In the genomic region with DNA sequence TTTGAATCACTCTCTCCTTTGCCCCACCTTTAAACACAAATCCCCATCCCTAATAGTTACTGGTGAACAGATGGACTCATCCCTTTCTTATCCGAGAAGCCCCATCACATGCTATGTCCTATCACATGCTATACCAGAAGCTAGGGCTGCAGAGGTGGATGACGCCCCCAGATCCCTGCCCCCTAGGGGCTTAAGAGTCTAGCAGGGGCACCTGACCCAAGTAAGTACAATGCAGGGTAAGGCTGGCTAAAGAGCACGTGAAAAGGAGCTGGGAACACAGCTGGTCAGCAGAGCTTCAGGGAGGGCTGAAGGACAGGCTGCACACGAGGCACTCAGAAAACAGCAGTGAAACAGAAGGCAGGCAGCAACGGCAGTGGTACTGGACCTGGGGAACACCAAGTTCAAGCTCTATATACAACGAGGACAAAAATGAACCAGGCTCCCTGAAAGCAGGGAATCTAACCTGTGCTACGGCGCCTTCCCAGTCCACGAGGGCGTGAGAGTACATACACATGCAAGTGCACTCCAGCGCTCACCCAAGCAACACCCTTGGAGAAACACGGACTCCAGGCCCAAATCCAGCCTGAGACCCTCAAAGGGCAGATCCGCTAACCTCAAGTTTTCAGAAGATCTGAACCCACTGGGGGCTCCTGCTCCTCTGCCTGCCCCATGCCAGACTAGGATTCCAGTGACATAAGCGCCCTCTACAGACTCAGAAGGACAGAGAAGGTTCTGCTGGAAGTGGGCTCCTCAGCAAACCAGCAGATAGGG, we compare ENCODE assay signal across 1 cellular context.
TF ChIP-seq lines count a peak whose summit lies in the region.

No MANE protein-coding gene starts in this region.

TF ChIP-seq in Ishikawa, 13 proteins besides CTCF, POLR2A, EP300 and RAD21 (continued from another document):
- TF ChIP-seq, protein P1, sequence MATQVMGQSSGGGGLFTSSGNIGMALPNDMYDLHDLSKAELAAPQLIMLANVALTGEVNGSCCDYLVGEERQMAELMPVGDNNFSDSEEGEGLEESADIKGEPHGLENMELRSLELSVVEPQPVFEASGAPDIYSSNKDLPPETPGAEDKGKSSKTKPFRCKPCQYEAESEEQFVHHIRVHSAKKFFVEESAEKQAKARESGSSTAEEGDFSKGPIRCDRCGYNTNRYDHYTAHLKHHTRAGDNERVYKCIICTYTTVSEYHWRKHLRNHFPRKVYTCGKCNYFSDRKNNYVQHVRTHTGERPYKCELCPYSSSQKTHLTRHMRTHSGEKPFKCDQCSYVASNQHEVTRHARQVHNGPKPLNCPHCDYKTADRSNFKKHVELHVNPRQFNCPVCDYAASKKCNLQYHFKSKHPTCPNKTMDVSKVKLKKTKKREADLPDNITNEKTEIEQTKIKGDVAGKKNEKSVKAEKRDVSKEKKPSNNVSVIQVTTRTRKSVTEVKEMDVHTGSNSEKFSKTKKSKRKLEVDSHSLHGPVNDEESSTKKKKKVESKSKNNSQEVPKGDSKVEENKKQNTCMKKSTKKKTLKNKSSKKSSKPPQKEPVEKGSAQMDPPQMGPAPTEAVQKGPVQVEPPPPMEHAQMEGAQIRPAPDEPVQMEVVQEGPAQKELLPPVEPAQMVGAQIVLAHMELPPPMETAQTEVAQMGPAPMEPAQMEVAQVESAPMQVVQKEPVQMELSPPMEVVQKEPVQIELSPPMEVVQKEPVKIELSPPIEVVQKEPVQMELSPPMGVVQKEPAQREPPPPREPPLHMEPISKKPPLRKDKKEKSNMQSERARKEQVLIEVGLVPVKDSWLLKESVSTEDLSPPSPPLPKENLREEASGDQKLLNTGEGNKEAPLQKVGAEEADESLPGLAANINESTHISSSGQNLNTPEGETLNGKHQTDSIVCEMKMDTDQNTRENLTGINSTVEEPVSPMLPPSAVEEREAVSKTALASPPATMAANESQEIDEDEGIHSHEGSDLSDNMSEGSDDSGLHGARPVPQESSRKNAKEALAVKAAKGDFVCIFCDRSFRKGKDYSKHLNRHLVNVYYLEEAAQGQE (IDR thresholded peaks at IDR 0.05; ENCODE audit: low read depth): no peak
- TF ChIP-seq TEAD4 (IDR thresholded peaks at IDR 0.05) (no peak), TAF1 (IDR thresholded peaks at IDR 0.05; ENCODE audit: low read depth) (no peak), EGR1 (IDR thresholded peaks at IDR 0.05) (no peak), CREB1 (IDR thresholded peaks at IDR 0.05; ENCODE audit: low read depth) (no peak), MAX (IDR thresholded peaks at IDR 0.05) (no peak)
TF ChIP-seq in Ishikawa: peak in this region for 0.
